In the genomic region with DNA sequence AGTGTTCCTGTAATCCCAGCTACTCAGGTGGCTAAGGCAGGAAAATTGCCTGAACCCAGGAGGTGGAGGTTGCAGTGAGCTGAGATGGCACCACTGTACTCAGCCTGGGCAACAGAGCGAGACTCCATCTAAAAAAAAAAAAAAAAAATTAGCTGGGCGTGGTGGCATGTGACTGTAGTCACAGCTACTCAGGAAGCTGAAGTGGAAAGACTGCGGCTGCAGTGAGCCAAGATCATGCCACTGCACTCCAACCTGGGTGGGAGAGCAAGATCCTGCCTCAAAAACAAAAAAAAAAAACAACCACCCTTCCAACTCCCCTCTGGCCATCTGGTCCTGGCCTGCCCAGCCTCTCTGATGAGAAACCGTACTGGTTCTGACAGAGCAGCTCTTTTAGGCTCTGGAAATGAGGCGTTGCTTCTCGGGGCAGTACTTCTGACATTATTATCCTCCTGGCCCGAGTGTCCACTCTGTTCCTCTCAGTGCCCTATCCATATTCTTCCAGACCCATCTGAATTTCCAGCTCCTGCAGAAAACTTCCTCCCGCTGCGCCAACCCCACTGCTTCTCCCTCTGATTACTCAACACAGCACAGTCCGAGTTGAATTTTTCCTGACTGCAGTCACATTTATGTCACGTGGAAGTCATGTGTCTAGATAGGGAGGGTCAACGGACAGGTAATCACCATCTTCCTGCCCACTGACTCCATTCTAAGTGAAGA, we compare ENCODE assay signal across 1 cellular context.
TF ChIP-seq lines count a peak whose summit lies in the region.

No MANE protein-coding gene starts in this region.

TF ChIP-seq in K562, 482 proteins besides CTCF, POLR2A, EP300 and RAD21 (continued from another document and continues in another):
- TF ChIP-seq, protein P1, sequence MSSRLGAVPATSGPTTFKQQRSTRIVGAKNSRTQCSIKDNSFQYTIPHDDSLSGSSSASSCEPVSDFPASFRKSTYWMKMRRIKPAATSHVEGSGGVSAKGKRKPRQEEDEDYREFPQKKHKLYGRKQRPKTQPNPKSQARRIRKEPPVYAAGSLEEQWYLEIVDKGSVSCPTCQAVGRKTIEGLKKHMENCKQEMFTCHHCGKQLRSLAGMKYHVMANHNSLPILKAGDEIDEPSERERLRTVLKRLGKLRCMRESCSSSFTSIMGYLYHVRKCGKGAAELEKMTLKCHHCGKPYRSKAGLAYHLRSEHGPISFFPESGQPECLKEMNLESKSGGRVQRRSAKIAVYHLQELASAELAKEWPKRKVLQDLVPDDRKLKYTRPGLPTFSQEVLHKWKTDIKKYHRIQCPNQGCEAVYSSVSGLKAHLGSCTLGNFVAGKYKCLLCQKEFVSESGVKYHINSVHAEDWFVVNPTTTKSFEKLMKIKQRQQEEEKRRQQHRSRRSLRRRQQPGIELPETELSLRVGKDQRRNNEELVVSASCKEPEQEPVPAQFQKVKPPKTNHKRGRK (tag; IDR thresholded peaks at IDR 0.05), result no peak
- TF ChIP-seq FOXK2 (conservative IDR thresholded peaks at IDR 0.05 in 1 of 2, IDR thresholded peaks at IDR 0.05 in 1 of 2; ENCODE audit: low read depth in 2 of 2), result 0 out of 4 replicates have a peak, but pooled peaks have one; percentile 22 to 42
- TF ChIP-seq, protein P2, sequence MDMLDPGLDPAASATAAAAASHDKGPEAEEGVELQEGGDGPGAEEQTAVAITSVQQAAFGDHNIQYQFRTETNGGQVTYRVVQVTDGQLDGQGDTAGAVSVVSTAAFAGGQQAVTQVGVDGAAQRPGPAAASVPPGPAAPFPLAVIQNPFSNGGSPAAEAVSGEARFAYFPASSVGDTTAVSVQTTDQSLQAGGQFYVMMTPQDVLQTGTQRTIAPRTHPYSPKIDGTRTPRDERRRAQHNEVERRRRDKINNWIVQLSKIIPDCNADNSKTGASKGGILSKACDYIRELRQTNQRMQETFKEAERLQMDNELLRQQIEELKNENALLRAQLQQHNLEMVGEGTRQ (CRISPR knock-in tag; IDR thresholded peaks at IDR 0.05), result peak; percentile 44
- TF ChIP-seq ZNF217 (CRISPR knock-in tag; IDR thresholded peaks at IDR 0.05), result no peak
- TF ChIP-seq ZNF134 (CRISPR knock-in tag; conservative IDR thresholded peaks at IDR 0.05), result no peak
- TF ChIP-seq CXXC5 (CRISPR knock-in tag; IDR thresholded peaks at IDR 0.05), result no peak; the same call in 1 of the 2 replicates
- no peak for TF ChIP-seq TAF9B (IDR thresholded peaks at IDR 0.05; ENCODE audit: partially characterized antibody)
- TF ChIP-seq, protein P3, sequence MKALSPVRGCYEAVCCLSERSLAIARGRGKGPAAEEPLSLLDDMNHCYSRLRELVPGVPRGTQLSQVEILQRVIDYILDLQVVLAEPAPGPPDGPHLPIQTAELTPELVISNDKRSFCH (CRISPR knock-in tag; IDR thresholded peaks at IDR 0.05), result no peak
- TF ChIP-seq, protein P3 (tag; IDR thresholded peaks at IDR 0.05), result no peak
- TF ChIP-seq, protein P4, sequence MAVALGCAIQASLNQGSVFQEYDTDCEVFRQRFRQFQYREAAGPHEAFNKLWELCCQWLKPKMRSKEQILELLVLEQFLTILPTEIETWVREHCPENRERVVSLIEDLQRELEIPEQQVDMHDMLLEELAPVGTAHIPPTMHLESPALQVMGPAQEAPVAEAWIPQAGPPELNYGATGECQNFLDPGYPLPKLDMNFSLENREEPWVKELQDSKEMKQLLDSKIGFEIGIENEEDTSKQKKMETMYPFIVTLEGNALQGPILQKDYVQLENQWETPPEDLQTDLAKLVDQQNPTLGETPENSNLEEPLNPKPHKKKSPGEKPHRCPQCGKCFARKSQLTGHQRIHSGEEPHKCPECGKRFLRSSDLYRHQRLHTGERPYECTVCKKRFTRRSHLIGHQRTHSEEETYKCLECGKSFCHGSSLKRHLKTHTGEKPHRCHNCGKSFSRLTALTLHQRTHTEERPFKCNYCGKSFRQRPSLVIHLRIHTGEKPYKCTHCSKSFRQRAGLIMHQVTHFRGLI (CRISPR knock-in tag; IDR thresholded peaks at IDR 0.05), result no peak
- TF ChIP-seq, protein P5, sequence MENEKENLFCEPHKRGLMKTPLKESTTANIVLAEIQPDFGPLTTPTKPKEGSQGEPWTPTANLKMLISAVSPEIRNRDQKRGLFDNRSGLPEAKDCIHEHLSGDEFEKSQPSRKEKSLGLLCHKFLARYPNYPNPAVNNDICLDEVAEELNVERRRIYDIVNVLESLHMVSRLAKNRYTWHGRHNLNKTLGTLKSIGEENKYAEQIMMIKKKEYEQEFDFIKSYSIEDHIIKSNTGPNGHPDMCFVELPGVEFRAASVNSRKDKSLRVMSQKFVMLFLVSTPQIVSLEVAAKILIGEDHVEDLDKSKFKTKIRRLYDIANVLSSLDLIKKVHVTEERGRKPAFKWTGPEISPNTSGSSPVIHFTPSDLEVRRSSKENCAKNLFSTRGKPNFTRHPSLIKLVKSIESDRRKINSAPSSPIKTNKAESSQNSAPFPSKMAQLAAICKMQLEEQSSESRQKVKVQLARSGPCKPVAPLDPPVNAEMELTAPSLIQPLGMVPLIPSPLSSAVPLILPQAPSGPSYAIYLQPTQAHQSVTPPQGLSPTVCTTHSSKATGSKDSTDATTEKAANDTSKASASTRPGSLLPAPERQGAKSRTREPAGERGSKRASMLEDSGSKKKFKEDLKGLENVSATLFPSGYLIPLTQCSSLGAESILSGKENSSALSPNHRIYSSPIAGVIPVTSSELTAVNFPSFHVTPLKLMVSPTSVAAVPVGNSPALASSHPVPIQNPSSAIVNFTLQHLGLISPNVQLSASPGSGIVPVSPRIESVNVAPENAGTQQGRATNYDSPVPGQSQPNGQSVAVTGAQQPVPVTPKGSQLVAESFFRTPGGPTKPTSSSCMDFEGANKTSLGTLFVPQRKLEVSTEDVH (IDR thresholded peaks at IDR 0.05; ENCODE audit: low read depth, partially characterized antibody), result no peak
- no peak for TF ChIP-seq GATAD2B (IDR thresholded peaks at IDR 0.05; ENCODE audit: borderline replicate concordance)
- TF ChIP-seq SUPT5H (IDR thresholded peaks at IDR 0.05), result no peak
- no peak for TF ChIP-seq KLF16 (IDR thresholded peaks at IDR 0.05)
- TF ChIP-seq FOXJ2 (tag; IDR thresholded peaks at IDR 0.05), result no peak
- peak; percentile 84 for TF ChIP-seq RAD51 (IDR thresholded peaks at IDR 0.05; ENCODE audit: borderline replicate concordance, low read depth)
- TF ChIP-seq, protein P6, sequence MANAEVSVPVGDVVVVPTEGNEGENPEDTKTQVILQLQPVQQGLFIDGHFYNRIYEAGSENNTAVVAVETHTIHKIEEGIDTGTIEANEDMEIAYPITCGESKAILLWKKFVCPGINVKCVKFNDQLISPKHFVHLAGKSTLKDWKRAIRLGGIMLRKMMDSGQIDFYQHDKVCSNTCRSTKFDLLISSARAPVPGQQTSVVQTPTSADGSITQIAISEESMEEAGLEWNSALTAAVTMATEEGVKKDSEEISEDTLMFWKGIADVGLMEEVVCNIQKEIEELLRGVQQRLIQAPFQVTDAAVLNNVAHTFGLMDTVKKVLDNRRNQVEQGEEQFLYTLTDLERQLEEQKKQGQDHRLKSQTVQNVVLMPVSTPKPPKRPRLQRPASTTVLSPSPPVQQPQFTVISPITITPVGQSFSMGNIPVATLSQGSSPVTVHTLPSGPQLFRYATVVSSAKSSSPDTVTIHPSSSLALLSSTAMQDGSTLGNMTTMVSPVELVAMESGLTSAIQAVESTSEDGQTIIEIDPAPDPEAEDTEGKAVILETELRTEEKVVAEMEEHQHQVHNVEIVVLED (CRISPR knock-in tag; IDR thresholded peaks at IDR 0.05), result no peak
- no peak for TF ChIP-seq ZNF12 (CRISPR knock-in tag; IDR thresholded peaks at IDR 0.05)
- TF ChIP-seq SIX5 (IDR thresholded peaks at IDR 0.05; ENCODE audit: borderline replicate concordance in 1 of 2, insufficient read depth in 1 of 2, low read depth in 1 of 2, low read length in 2 of 2), result no peak
- TF ChIP-seq, protein P7, sequence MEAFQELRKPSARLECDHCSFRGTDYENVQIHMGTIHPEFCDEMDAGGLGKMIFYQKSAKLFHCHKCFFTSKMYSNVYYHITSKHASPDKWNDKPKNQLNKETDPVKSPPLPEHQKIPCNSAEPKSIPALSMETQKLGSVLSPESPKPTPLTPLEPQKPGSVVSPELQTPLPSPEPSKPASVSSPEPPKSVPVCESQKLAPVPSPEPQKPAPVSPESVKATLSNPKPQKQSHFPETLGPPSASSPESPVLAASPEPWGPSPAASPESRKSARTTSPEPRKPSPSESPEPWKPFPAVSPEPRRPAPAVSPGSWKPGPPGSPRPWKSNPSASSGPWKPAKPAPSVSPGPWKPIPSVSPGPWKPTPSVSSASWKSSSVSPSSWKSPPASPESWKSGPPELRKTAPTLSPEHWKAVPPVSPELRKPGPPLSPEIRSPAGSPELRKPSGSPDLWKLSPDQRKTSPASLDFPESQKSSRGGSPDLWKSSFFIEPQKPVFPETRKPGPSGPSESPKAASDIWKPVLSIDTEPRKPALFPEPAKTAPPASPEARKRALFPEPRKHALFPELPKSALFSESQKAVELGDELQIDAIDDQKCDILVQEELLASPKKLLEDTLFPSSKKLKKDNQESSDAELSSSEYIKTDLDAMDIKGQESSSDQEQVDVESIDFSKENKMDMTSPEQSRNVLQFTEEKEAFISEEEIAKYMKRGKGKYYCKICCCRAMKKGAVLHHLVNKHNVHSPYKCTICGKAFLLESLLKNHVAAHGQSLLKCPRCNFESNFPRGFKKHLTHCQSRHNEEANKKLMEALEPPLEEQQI (IDR thresholded peaks at IDR 0.05), result no peak
- TF ChIP-seq, protein P8, sequence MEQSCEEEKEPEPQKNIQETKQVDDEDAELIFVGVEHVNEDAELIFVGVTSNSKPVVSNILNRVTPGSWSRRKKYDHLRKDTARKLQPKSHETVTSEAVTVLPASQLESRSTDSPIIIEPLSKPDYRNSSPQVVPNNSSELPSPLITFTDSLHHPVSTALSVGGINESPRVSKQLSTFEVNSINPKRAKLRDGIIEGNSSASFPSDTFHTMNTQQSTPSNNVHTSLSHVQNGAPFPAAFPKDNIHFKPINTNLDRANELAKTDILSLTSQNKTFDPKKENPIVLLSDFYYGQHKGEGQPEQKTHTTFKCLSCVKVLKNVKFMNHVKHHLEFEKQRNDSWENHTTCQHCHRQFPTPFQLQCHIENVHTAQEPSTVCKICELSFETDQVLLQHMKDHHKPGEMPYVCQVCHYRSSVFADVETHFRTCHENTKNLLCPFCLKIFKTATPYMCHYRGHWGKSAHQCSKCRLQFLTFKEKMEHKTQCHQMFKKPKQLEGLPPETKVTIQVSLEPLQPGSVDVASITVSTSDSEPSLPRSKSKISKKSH (CRISPR knock-in tag; IDR thresholded peaks at IDR 0.05), result no peak
- peak; percentile 83 for TF ChIP-seq BHLHE40 (IDR thresholded peaks at IDR 0.05; ENCODE audit: low read length)
- TF ChIP-seq CC2D1A (IDR thresholded peaks at IDR 0.05), result no peak
- TF ChIP-seq, protein P9, sequence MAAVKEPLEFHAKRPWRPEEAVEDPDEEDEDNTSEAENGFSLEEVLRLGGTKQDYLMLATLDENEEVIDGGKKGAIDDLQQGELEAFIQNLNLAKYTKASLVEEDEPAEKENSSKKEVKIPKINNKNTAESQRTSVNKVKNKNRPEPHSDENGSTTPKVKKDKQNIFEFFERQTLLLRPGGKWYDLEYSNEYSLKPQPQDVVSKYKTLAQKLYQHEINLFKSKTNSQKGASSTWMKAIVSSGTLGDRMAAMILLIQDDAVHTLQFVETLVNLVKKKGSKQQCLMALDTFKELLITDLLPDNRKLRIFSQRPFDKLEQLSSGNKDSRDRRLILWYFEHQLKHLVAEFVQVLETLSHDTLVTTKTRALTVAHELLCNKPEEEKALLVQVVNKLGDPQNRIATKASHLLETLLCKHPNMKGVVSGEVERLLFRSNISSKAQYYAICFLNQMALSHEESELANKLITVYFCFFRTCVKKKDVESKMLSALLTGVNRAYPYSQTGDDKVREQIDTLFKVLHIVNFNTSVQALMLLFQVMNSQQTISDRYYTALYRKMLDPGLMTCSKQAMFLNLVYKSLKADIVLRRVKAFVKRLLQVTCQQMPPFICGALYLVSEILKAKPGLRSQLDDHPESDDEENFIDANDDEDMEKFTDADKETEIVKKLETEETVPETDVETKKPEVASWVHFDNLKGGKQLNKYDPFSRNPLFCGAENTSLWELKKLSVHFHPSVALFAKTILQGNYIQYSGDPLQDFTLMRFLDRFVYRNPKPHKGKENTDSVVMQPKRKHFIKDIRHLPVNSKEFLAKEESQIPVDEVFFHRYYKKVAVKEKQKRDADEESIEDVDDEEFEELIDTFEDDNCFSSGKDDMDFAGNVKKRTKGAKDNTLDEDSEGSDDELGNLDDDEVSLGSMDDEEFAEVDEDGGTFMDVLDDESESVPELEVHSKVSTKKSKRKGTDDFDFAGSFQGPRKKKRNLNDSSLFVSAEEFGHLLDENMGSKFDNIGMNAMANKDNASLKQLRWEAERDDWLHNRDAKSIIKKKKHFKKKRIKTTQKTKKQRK (IDR thresholded peaks at IDR 0.05; ENCODE audit: borderline replicate concordance, low read depth, low read length), result no peak
- TF ChIP-seq FOXP1 (CRISPR knock-in tag; IDR thresholded peaks at IDR 0.05), result no peak
- TF ChIP-seq, protein P10, sequence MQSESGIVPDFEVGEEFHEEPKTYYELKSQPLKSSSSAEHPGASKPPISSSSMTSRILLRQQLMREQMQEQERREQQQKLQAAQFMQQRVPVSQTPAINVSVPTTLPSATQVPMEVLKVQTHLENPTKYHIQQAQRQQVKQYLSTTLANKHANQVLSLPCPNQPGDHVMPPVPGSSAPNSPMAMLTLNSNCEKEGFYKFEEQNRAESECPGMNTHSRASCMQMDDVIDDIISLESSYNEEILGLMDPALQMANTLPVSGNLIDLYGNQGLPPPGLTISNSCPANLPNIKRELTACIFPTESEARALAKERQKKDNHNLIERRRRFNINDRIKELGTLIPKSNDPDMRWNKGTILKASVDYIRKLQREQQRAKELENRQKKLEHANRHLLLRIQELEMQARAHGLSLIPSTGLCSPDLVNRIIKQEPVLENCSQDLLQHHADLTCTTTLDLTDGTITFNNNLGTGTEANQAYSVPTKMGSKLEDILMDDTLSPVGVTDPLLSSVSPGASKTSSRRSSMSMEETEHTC (IDR thresholded peaks at IDR 0.05), result 0 out of 2 replicates have a peak, but pooled peaks have one; percentile 30
- TF ChIP-seq CHD1 (IDR thresholded peaks at IDR 0.05; ENCODE audit: low read length), result no peak
- TF ChIP-seq PYGO2 (tag; IDR thresholded peaks at IDR 0.05), result no peak
- no peak for TF ChIP-seq RB1 (IDR thresholded peaks at IDR 0.05; ENCODE audit: low read depth)
- no peak for TF ChIP-seq NFIC (IDR thresholded peaks at IDR 0.05)
- TF ChIP-seq TAF15 (IDR thresholded peaks at IDR 0.05; ENCODE audit: low read depth, low read length), result no peak
- TF ChIP-seq, protein P11, sequence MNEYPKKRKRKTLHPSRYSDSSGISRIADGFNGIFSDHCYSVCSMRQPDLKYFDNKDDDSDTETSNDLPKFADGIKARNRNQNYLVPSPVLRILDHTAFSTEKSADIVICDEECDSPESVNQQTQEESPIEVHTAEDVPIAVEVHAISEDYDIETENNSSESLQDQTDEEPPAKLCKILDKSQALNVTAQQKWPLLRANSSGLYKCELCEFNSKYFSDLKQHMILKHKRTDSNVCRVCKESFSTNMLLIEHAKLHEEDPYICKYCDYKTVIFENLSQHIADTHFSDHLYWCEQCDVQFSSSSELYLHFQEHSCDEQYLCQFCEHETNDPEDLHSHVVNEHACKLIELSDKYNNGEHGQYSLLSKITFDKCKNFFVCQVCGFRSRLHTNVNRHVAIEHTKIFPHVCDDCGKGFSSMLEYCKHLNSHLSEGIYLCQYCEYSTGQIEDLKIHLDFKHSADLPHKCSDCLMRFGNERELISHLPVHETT (CRISPR knock-in tag; conservative IDR thresholded peaks at IDR 0.05 in 1 of 2, IDR thresholded peaks at IDR 0.05 in 1 of 2), result no peak
